Comparison of ENCODE assay signal across 8 cellular contexts in the genomic region with DNA sequence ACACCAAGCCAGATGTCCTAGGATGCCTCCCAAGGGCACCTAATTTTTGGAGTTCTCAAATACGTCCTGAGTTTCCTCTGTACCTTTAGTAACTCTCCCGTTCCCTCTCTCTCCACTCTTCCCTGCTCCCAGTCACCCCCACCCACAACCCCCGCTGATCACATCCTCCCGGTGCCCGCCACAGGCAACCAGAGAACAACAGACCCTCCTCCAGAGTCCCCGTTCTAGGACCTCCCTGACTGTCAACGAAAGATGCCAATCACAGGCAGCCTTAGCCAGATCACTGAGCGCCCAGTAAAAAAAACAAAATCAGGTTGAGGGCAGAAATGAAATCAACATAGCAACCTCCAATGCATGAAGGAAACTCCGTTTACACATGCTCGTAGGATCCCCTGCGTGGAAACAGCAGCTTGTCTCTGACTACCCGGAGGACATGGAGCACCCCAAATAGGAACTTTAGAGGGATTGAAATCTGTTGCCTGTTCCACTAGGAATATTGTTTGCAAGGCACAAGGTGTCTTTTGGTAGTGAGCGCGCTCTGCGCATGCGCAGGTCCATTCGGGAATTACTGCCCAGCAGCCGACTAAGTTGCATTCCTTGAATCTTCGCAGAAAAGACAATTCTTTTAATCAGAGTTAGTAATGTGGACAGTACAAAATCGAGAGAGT. TPM values are rescaled to one million over a fixed set of nuclear protein-coding genes. Genes with fewer than 3 reads are reported as not detected.
DNase-seq lines count a peak whose midpoint lies in the region; ATAC-seq and TF ChIP-seq lines count a peak whose summit lies in the region.

A gene (plus strand): TSS at position 557 of the 668 bp plus-strand sequence.

- BruUV-seq in IMR-90 (replicated peaks; lab: Mats Ljungman, UMichigan): no TSS peak

- peak within 1 kb of the TSS; percentile 3; the same call in 1 of the 2 replicates for H3K27ac ChIP-seq in IMR-90 (ENCODE audit: insufficient read depth, low read length)

- CTCF ChIA-PET in BJ (lab: Yijun Ruan, JAX): no interaction called here
- CTCF ChIA-PET in IMR-90 (lab: Yijun Ruan, JAX): no interaction called here
- CTCF ChIA-PET in activated naive CD4-positive, alpha-beta T cell treated with anti-CD3 and anti-CD28 coated beads, Interleukin-2, amount 10 ng/mL, durations not matched to agents 7 days and 5 days (lab: Charles Lee): no interaction called here

- H2BK120ac ChIP-seq in IMR-90 (ENCODE audit: low read depth, low read length): peak within 1 kb of the TSS; percentile 79

- no peak within 1 kb of the TSS for H3K18ac ChIP-seq in IMR-90 (ENCODE audit: low read depth, low read length)

- peak within 1 kb of the TSS; percentile 100 for H3K4me2 ChIP-seq in IMR-90 (ENCODE audit: low read depth, low read length)

- intact Hi-C loops in IMR-90 (cut with micrococcal nuclease): loop anchor here (5.0 kb wide), 1 partner anchor 351 kb away; no protein-coding TSS in a partner anchor

- in situ Hi-C loops in IMR-90 (cut with MboI; ENCODE audit: low sequenced_read_pairs): no loop called here

- H3K79me1 ChIP-seq in IMR-90 (ENCODE audit: low read depth in 1 of 2, low read length in 2 of 2): peaks cover 0 to 13% of the 10 kb centered on the region in 2 experiments; a peak in 1 of 4 replicates

- peak; percentile 72 for ATAC-seq in IMR-90 (ENCODE audit: low read depth)
- ATAC-seq in naive thymus-derived CD8-positive, alpha-beta T cell: no peak
- ATAC-seq in GM18498 (IDR thresholded peaks at IDR 0.05; ENCODE audit: unreplicated experiment): no peak
- no peak for ATAC-seq in GM21390 (IDR thresholded peaks at IDR 0.05; ENCODE audit: unreplicated experiment)

- H3K4ac ChIP-seq in IMR-90 (ENCODE audit: low read depth, low read length): peak within 1 kb of the TSS; percentile 74

- peak within 1 kb of the TSS; percentile 68 for H3K4me3 Mint-ChIP-seq in activated naive CD4-positive, alpha-beta T cell treated with anti-CD3 and anti-CD28 coated beads, Interleukin-2, amount 10 ng/mL, durations not matched to agents 7 days and 5 days
- H3K4me3 Mint-ChIP-seq in naive thymus-derived CD8-positive, alpha-beta T cell: peak within 1 kb of the TSS; percentile 54 to 84 (median 74)

- TF ChIP-seq CTCF in BJ (IDR thresholded peaks at IDR 0.05; ENCODE audit: insufficient read depth, low read depth, low read length) (no peak), IMR-90 (conservative IDR thresholded peaks at IDR 0.05; ENCODE audit: low read depth, low read length) (no peak)

- peak within 1 kb of the TSS; percentile 32; the same call in 1 of the 2 replicates for H3K23ac ChIP-seq in IMR-90 (ENCODE audit: low read depth, low read length)

- peak within 1 kb of the TSS; percentile 98 for H2AK9ac ChIP-seq in IMR-90 (replicated peaks; ENCODE audit: low read depth, low read length, poor library complexity)

- no peak for DNase-seq in BJ (ENCODE audit: low read depth)
- DNase-seq in IMR-90: peak; percentile 61
- peak; percentile 28 for DNase-seq in activated naive CD4-positive, alpha-beta T cell treated with anti-CD3 and anti-CD28 coated beads, Interleukin-2, amount 10 ng/mL, durations not matched to agents 7 days and 5 days
- DNase-seq in foreskin melanocyte: peak; percentile 35
- peak in 3 of 10 donors; percentile 15 to 61 (median 20) for DNase-seq in naive thymus-derived CD8-positive, alpha-beta T cell
- DNase-seq in SIG-M5 treated with dmso at 0.1 percent for 504 hours (lab: John Stamatoyannopoulos, UW; ENCODE audit: unreplicated experiment): no peak

- no peaks in the 10 kb centered on the region for H4K20me1 ChIP-seq in IMR-90 (ENCODE audit: insufficient read depth, low read length)

- H3K14ac ChIP-seq in IMR-90 (replicated peaks; ENCODE audit: low read depth, low read length): peak within 1 kb of the TSS; percentile 85

- H3K9me1 ChIP-seq in IMR-90 (ENCODE audit: insufficient read depth, low read length): no peaks in the 10 kb centered on the region

- peak within 1 kb of the TSS; percentile 99 for H2AFZ ChIP-seq in IMR-90 (replicated peaks; ENCODE audit: low read length, poor library complexity)

- H3K36me3 Mint-ChIP-seq in activated naive CD4-positive, alpha-beta T cell treated with anti-CD3 and anti-CD28 coated beads, Interleukin-2, amount 10 ng/mL, durations not matched to agents 7 days and 5 days: no peaks in the 10 kb centered on the region
- H3K36me3 Mint-ChIP-seq in naive thymus-derived CD8-positive, alpha-beta T cell: peaks cover 0 to 10% (median 0%) of the 10 kb centered on the region in 3 donors

- H2AK5ac ChIP-seq in IMR-90 (ENCODE audit: low read depth, low read length): peak within 1 kb of the TSS; percentile 23; the same call in 1 of the 2 replicates

- dilution Hi-C loops in IMR-90 (cut with HindIII; ENCODE audit: low sequenced_read_pairs, unreplicated experiment): no loop called here

- H3K4me1 ChIP-seq in IMR-90 (ENCODE audit: control insufficient read depth, insufficient read depth, low read length): no peaks in the 10 kb centered on the region

- no peak within 1 kb of the TSS; the same call in 2 of the 3 replicates for H2BK15ac ChIP-seq in IMR-90 (ENCODE audit: low read depth, low read length)

- H2BK5ac ChIP-seq in IMR-90 (ENCODE audit: low read depth, low read length, poor library complexity, severe bottlenecking): peak within 1 kb of the TSS; percentile 6

- peak within 1 kb of the TSS; percentile 71 for H2BK20ac ChIP-seq in IMR-90 (ENCODE audit: low read depth, low read length)

- H3K4me3 ChIP-seq in BJ (ENCODE audit: low read depth, low read length): peak within 1 kb of the TSS; percentile 32
- H3K4me3 ChIP-seq in IMR-90 (ENCODE audit: insufficient read depth, low read depth, low read length): peak within 1 kb of the TSS; percentile 58

- H3K56ac ChIP-seq in IMR-90 (ENCODE audit: extremely low read depth, insufficient read depth, low read length): peak within 1 kb of the TSS; percentile 12; the same call in 1 of the 2 replicates

- no peaks in the 10 kb centered on the region for H3K36me3 ChIP-seq in BJ (ENCODE audit: control insufficient read depth, insufficient read depth, low read length)
- H3K36me3 ChIP-seq in IMR-90 (ENCODE audit: control insufficient read depth, insufficient read depth, low read length): no peaks in the 10 kb centered on the region

- H4K8ac ChIP-seq in IMR-90 (ENCODE audit: low read depth in 2 of 2, low read length in 2 of 2): peak within 1 kb of the TSS in 1 of 2 experiments; percentile 72; a peak in 1 of 4 replicates

- H3K9me3 Mint-ChIP-seq in activated naive CD4-positive, alpha-beta T cell treated with anti-CD3 and anti-CD28 coated beads, Interleukin-2, amount 10 ng/mL, durations not matched to agents 7 days and 5 days: no peaks in the 10 kb centered on the region
- no peaks in the 10 kb centered on the region for H3K9me3 Mint-ChIP-seq in naive thymus-derived CD8-positive, alpha-beta T cell

- POLR2A ChIA-PET in BJ (lab: Charles Lee) (no interaction called here), IMR-90 (lab: Charles Lee; ENCODE audit: unreplicated experiment) (no interaction called here)
- POLR2A ChIA-PET in naive thymus-derived CD8-positive, alpha-beta T cell (lab: Charles Lee): no interaction called here

- H4K5ac ChIP-seq in IMR-90 (ENCODE audit: low read depth, low read length): no peak within 1 kb of the TSS

- H3K4me1 Mint-ChIP-seq in activated naive CD4-positive, alpha-beta T cell treated with anti-CD3 and anti-CD28 coated beads, Interleukin-2, amount 10 ng/mL, durations not matched to agents 7 days and 5 days: peaks cover 21% of the 10 kb centered on the region
- peaks cover 12 to 24% (median 16%) of the 10 kb centered on the region in 4 donors for H3K4me1 Mint-ChIP-seq in naive thymus-derived CD8-positive, alpha-beta T cell

- 0% methylated on average over 6 of the region's 20 CpGs; no CpG with 5 or more reads in 1 of the 2 experiments for WGBS in IMR-90 (ENCODE audit: extremely low coverage in 2 of 2, insufficient read length in 1 of 2), 2 experiments

- no peaks in the 10 kb centered on the region for H3K9me3 ChIP-seq in IMR-90 (ENCODE audit: control insufficient read depth, insufficient read depth, low read length)

- H3K27me3 Mint-ChIP-seq in activated naive CD4-positive, alpha-beta T cell treated with anti-CD3 and anti-CD28 coated beads, Interleukin-2, amount 10 ng/mL, durations not matched to agents 7 days and 5 days: peaks cover 26% of the 10 kb centered on the region
- peaks cover 28 to 56% (median 35%) of the 10 kb centered on the region in 5 donors for H3K27me3 Mint-ChIP-seq in naive thymus-derived CD8-positive, alpha-beta T cell

- no peak for TF ChIP-seq RAD21 in IMR-90 (IDR thresholded peaks at IDR 0.05; ENCODE audit: low read length)

- peaks cover 11% of the 10 kb centered on the region for H3K27me3 ChIP-seq in BJ (ENCODE audit: control insufficient read depth, insufficient read depth, low read length)
- no peaks in the 10 kb centered on the region; the same call in 1 of the 2 replicates for H3K27me3 ChIP-seq in IMR-90 (ENCODE audit: control insufficient read depth, insufficient read depth, low read length)

- TF ChIP-seq POLR2A in IMR-90 (IDR thresholded peaks at IDR 0.05; ENCODE audit: low read depth, low read length): no peak

- H3K27ac Mint-ChIP-seq in activated naive CD4-positive, alpha-beta T cell treated with anti-CD3 and anti-CD28 coated beads, Interleukin-2, amount 10 ng/mL, durations not matched to agents 7 days and 5 days: no peak within 1 kb of the TSS
- H3K27ac Mint-ChIP-seq in naive thymus-derived CD8-positive, alpha-beta T cell: peak within 1 kb of the TSS in 1 of 10 donors; percentile 49

- H4K91ac ChIP-seq in IMR-90 (ENCODE audit: insufficient read depth, low read depth, low read length): peak within 1 kb of the TSS; percentile 19

- peak within 1 kb of the TSS; percentile 37 for H3K9ac ChIP-seq in IMR-90 (ENCODE audit: low read depth, low read length)

TF ChIP-seq in IMR-90, 13 proteins besides CTCF, POLR2A, EP300 and RAD21 (continues in another document):
- no peak for TF ChIP-seq FOS (IDR thresholded peaks at IDR 0.05; ENCODE audit: low read depth, low read length)
- no peak for TF ChIP-seq CHD1 (IDR thresholded peaks at IDR 0.05; ENCODE audit: low read depth, low read length)
- TF ChIP-seq BHLHE40 (IDR thresholded peaks at IDR 0.05; ENCODE audit: low read depth, low read length): no peak

RNA-seq across cellular contexts. Expression of the gene that starts here (rescaled TPM):
- polyA plus RNA-seq in BJ (2011; rRNA removed): not detected in 2 replicates
- polyA minus RNA-seq in BJ (2011; rRNA and poly(A)+ RNA removed): not detected in 2 replicates
- total RNA-seq in IMR-90 (2012; rRNA removed): 16.1 and 16.4 TPM in 2 replicates
- polyA plus RNA-seq in IMR-90 (2012; rRNA removed): 4.5 and 4.7 TPM in 2 replicates
- 2.7 and 4.0 TPM in 2 replicates for polyA plus RNA-seq in IMR-90 (2012; cell fraction: cytosol; rRNA removed)
- polyA plus RNA-seq in IMR-90 (2012; cell fraction: nucleus; rRNA removed; ENCODE audit: low replicate concordance): 4.0 and 4.5 TPM in 2 replicates
- not detected for total RNA-seq in naive thymus-derived CD8-positive, alpha-beta T cell
- polyA plus RNA-seq in naive thymus-derived CD8-positive, alpha-beta T cell: not detected

Comparison
In these comparisons a context has a peak if more than half of its experiments do, and no peak if none do; other contexts are left out.
1. RNA of the gene that starts here (total RNA-seq): 16.1 to 16.4 TPM in IMR-90; not detected in naive thymus-derived CD8-positive, alpha-beta T cell; every median in the first group is over 10 times any median in the second.
2. DNase-seq: peak in IMR-90 (single experiment), activated naive CD4-positive, alpha-beta T cell treated with anti-CD3 and anti-CD28 coated beads, Interleukin-2, amount 10 ng/mL, durations not matched to agents 7 days and 5 days (single experiment) and foreskin melanocyte (single experiment); none in BJ (single experiment) and SIG-M5 treated with dmso at 0.1 percent for 504 hours (single experiment).